In genomic region chr17:7035591-7036368, GRCh38 we compare ENCODE assay signal across 1 cellular context.
TF ChIP-seq lines count a peak whose summit lies in the region.

Gene SLC16A13 (plus strand): TSS chr17:7036015. CDS start chr17:7036383, 368 bp downstream.

TF ChIP-seq in K562, 482 proteins besides CTCF, POLR2A, EP300 and RAD21 (continued from another document and continues in another):
- no peak for TF ChIP-seq E2F8 (IDR thresholded peaks at IDR 0.05; ENCODE audit: low read depth, partially characterized antibody)
- no peak for TF ChIP-seq RBM17 (IDR thresholded peaks at IDR 0.05; ENCODE audit: borderline replicate concordance, low read depth, low read length)
- peak; percentile 69 for TF ChIP-seq EP400 (IDR thresholded peaks at IDR 0.05)
- peak; percentile 28; the same call in 1 of the 2 replicates for TF ChIP-seq EGR1 (conservative IDR thresholded peaks at IDR 0.05)
- 0 out of 4 replicates have a peak, but pooled peaks of 1 of the 2 experiments have one; percentile 29 for TF ChIP-seq UBTF (IDR thresholded peaks at IDR 0.05; ENCODE audit: borderline replicate concordance in 1 of 2, low read depth in 2 of 2, low read length in 2 of 2)
- no peak for TF ChIP-seq THRAP3 (IDR thresholded peaks at IDR 0.05; ENCODE audit: borderline replicate concordance)
- peak; percentile 79; the same call in 1 of the 2 replicates for TF ChIP-seq PML (IDR thresholded peaks at IDR 0.05; ENCODE audit: low read length)
- peak; percentile 77 for TF ChIP-seq L3MBTL2 (IDR thresholded peaks at IDR 0.05)
- TF ChIP-seq RBM34 (IDR thresholded peaks at IDR 0.05; ENCODE audit: borderline replicate concordance, insufficient read depth, low read length) = no peak
- peak; percentile 45; the same call in 1 of the 2 replicates for TF ChIP-seq POLR2AphosphoS2 (IDR thresholded peaks at IDR 0.05; ENCODE audit: low read length)
- TF ChIP-seq ARID4B (CRISPR knock-in tag; IDR thresholded peaks at IDR 0.05) = 0 out of 2 replicates have a peak, but pooled peaks have one; percentile 34
- TF ChIP-seq RBFOX2 (IDR thresholded peaks at IDR 0.05; ENCODE audit: low read depth, low read length) = peak; percentile 78
- peak; percentile 95 for TF ChIP-seq RAD51 (IDR thresholded peaks at IDR 0.05; ENCODE audit: borderline replicate concordance, low read depth)
- peak in 1 of 3 experiments; percentile 7 for TF ChIP-seq YY1 (IDR thresholded peaks at IDR 0.05; ENCODE audit: borderline replicate concordance in 1 of 3, control insufficient read depth in 1 of 3, extremely low read depth in 1 of 3, insufficient read depth in 3 of 3, insufficient read length in 1 of 3, insufficient replicate concordance in 2 of 3, low read depth in 1 of 3, low read length in 2 of 3)
- no peak for TF ChIP-seq CREBBP (IDR thresholded peaks at IDR 0.05; ENCODE audit: low read depth, low read length)
- TF ChIP-seq HCFC1 (IDR thresholded peaks at IDR 0.05; ENCODE audit: low read depth, low read length) = 0 out of 2 replicates have a peak, but pooled peaks have one; percentile 16
- peak; percentile 28 for TF ChIP-seq HNRNPLL (IDR thresholded peaks at IDR 0.05; ENCODE audit: low read depth, low read length, poor library complexity, severe bottlenecking)
- 0 out of 2 replicates have a peak, but pooled peaks have one; percentile 9 for TF ChIP-seq SOX6 (IDR thresholded peaks at IDR 0.05)
- TF ChIP-seq SIN3A (IDR thresholded peaks at IDR 0.05; ENCODE audit: borderline replicate concordance in 2 of 2, control insufficient read depth in 1 of 2, low read depth in 2 of 2, low read length in 2 of 2) = peak in 1 of 2 experiments; percentile 48; a peak in 2 of 4 replicates
- peak; percentile 87; the same call in 1 of the 2 replicates for TF ChIP-seq TOE1 (IDR thresholded peaks at IDR 0.05; ENCODE audit: borderline replicate concordance)
- no peak for TF ChIP-seq TOE1 (CRISPR knock-in tag; IDR thresholded peaks at IDR 0.05; ENCODE audit: borderline replicate concordance, low read depth)
- TF ChIP-seq PHF20 (IDR thresholded peaks at IDR 0.05; ENCODE audit: partially characterized antibody) = peak; percentile 60
- TF ChIP-seq GTF2F1 (IDR thresholded peaks at IDR 0.05; ENCODE audit: low read depth, low read length) = 0 out of 2 replicates have a peak, but pooled peaks have one; percentile 35
- TF ChIP-seq POLR2G (IDR thresholded peaks at IDR 0.05; ENCODE audit: low read depth, low read length) = peak; percentile 86
- TF ChIP-seq TFE3 (CRISPR knock-in tag; IDR thresholded peaks at IDR 0.05) = peak; percentile 78
- TF ChIP-seq VEZF1 (CRISPR knock-in tag; IDR thresholded peaks at IDR 0.05) = peak; percentile 61
- peak; percentile 61 for TF ChIP-seq CTCFL (IDR thresholded peaks at IDR 0.05; ENCODE audit: borderline replicate concordance, insufficient read depth, low read depth, low read length, poor library complexity, severe bottlenecking)
- TF ChIP-seq USF2 (CRISPR knock-in tag; IDR thresholded peaks at IDR 0.05) = peak; percentile 98
- TF ChIP-seq ZBTB9 (CRISPR knock-in tag; IDR thresholded peaks at IDR 0.05) = peak; percentile 49; the same call in 1 of the 2 replicates
- peak; percentile 45; the same call in 1 of the 2 replicates for TF ChIP-seq PKNOX1 (IDR thresholded peaks at IDR 0.05)
- no peak for TF ChIP-seq SNRNP70 (optimal IDR thresholded peaks at IDR 0.05; ENCODE audit: low read depth, low read length)
- no peak for TF ChIP-seq ZNF764 (CRISPR knock-in tag; IDR thresholded peaks at IDR 0.05; ENCODE audit: low read depth)
- TF ChIP-seq LCOR (CRISPR knock-in tag; IDR thresholded peaks at IDR 0.05) = peak; percentile 41; the same call in 1 of the 2 replicates
- TF ChIP-seq NFIC (IDR thresholded peaks at IDR 0.05) = peak; percentile 68
- TF ChIP-seq CTBP1 (IDR thresholded peaks at IDR 0.05; ENCODE audit: borderline replicate concordance) = peak; percentile 69; the same call in 1 of the 2 replicates
- TF ChIP-seq HMBOX1 (IDR thresholded peaks at IDR 0.05) = peak; percentile 71
- TF ChIP-seq POU5F1 (IDR thresholded peaks at IDR 0.05; ENCODE audit: borderline replicate concordance, low read depth, low read length, partially characterized antibody) = peak; percentile 12
- TF ChIP-seq CBX8 (IDR thresholded peaks at IDR 0.05; ENCODE audit: borderline replicate concordance, extremely low read depth, low read depth, low read length, poor library complexity, severe bottlenecking) = no peak
